In the genomic region with DNA sequence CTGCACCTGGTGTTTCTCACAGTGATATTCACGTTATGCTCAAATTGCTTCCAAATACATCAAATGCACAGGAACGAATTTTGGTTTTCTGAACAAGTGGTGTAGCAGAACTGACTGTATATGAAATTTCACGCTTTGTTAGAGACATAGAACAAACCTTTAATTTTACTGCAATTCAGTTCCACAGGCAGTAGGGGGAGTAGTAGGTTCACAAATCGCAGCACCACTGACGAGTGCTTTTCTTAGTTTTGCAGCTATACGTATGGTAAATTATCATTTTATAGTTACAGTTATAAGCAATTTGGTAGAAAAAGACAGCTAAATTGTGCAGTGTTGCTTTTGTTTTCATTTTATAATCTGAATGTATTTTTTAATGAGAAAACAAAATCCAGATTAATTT, we compare ENCODE assay signal across 7 cellular contexts.
DNase-seq lines count a peak whose midpoint lies in the region; FAIRE-seq and TF ChIP-seq lines count a peak whose summit lies in the region.

No MANE protein-coding gene starts in this region.

- H3K27me3 ChIP-seq in colonic mucosa = no peaks in the 10 kb centered on the region

- H3K4me1 Mint-ChIP-seq in progenitor cell of endocrine pancreas (ENCODE audit: low read depth) = peaks cover 8% of the 10 kb centered on the region

- intact Hi-C loops in colonic mucosa (cut with DNase I) = no loop called here

- H3K9me3 ChIP-seq in colonic mucosa = no peaks in the 10 kb centered on the region

- no peak overlapping the region for H3K4me3 Mint-ChIP-seq in progenitor cell of endocrine pancreas (ENCODE audit: low read depth)

- H3K4me3 ChIP-seq in colonic mucosa = no peak overlapping the region

- DNase-seq in GDM1 (lab: John Stamatoyannopoulos, UW) (peak; percentile 7), H54 (ENCODE audit: insufficient read length, low spot score) (peak; percentile 6), NCI-H446 (lab: John Stamatoyannopoulos, UW) (peak; percentile 1 to 38), colonic mucosa (no peak), progenitor cell of endocrine pancreas (ENCODE audit: low spot score, unreplicated experiment) (no peak), nucleus accumbens (lab: John Stamatoyannopoulos, UW) (no peak)
- no peak for DNase-seq in activated T-cell treated with anti-CD3 and anti-CD28 coated beads, Interleukin-2, amount 50 U/mL, for 1 hour

- peak; percentile 43 for TF ChIP-seq CTCF in colonic mucosa (IDR thresholded peaks at IDR 0.05)
- peak; percentile 83 for TF ChIP-seq CTCF in progenitor cell of endocrine pancreas (IDR thresholded peaks at IDR 0.05; ENCODE audit: unreplicated experiment)

- H3K27ac ChIP-seq in colonic mucosa = no peak overlapping the region

- no peaks in the 10 kb centered on the region for H3K27me3 Mint-ChIP-seq in progenitor cell of endocrine pancreas

- peaks cover 20% of the 10 kb centered on the region for H3K9me3 Mint-ChIP-seq in progenitor cell of endocrine pancreas (ENCODE audit: low read depth)

- no peak for FAIRE-seq in H54 (lab: Jason Lieb, UNC)

- peaks cover 18% of the 10 kb centered on the region for H3K36me3 Mint-ChIP-seq in progenitor cell of endocrine pancreas (ENCODE audit: insufficient read depth)

- H3K4me1 ChIP-seq in colonic mucosa = no peaks in the 10 kb centered on the region

- no peak overlapping the region for H3K9ac ChIP-seq in colonic mucosa (ENCODE audit: low read depth in 2 of 2, low read length in 2 of 2)

- H3K36me3 ChIP-seq in colonic mucosa = no peaks in the 10 kb centered on the region

- TF ChIP-seq POLR2A in H54 (IDR thresholded peaks at IDR 0.05; ENCODE audit: low read depth, low read length) = no peak

- no peak overlapping the region for H3K27ac Mint-ChIP-seq in progenitor cell of endocrine pancreas

Comparison
In these comparisons a context has a peak if more than half of its experiments do, and no peak if none do; other contexts are left out.
1. DNase-seq: peak in GDM1 (single experiment), H54 (single experiment) and NCI-H446 (2 of 2); none in colonic mucosa (single experiment), progenitor cell of endocrine pancreas (single experiment), activated T-cell treated with anti-CD3 and anti-CD28 coated beads, Interleukin-2, amount 50 U/mL, for 1 hour (single experiment) and nucleus accumbens (0 of 56).